Comparison of ENCODE assay signal across 1 cellular context in the genomic region with DNA sequence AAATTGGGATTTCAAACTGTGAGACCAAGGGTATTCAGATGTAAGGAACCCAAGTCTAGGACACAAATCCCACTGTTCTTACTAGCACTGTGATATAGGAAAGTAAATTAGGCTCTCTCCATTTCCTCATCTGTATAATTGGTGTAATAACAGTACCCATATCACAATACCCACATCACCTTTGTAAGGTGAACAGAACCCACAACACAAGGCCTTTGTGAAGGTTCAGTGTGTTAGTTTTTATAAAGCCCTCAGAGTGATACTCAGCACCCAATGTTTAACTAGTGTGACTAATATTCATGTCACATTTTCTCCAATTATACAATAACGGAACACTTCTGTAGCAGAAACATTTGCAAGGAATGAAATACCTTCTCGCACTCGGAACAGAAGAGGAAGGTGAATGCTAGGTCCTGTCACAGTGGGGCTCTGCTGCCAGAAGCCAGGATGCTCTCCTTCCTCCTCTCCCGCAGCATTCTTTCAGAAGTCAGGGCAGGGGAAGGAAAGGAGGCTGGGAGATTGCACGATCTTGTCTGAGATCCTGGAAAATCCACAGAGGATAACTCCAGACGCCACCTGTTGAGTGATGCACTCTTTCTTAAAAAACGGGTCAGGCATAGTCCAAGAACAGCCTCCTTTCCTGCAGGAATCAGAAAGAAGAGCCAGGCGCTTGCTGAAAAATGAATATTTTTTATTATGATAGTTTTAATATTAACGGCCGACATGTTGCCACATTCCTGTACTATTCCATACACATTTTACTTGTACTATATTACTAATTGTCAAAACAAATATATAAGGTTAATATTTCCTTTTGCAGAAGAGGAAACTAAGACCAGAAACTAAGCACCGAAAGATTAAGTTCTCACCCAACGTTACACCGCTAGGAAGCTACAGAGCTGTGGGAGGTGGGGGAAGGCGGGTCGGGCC.
TF ChIP-seq lines count a peak whose summit lies in the region.

No MANE protein-coding gene starts in this region.

TF ChIP-seq in K562, 482 proteins besides CTCF, POLR2A, EP300 and RAD21:
- 0 out of 2 replicates have a peak, but pooled peaks have one; percentile 15 for TF ChIP-seq ZNF395 (CRISPR knock-in tag; IDR thresholded peaks at IDR 0.05)
- no peak for TF ChIP-seq SMARCA4 (IDR thresholded peaks at IDR 0.05)
